ENCODE assay signal across 9 cellular contexts in genomic region chr2:156319811-156320490, GRCh38. TPM values are rescaled to one million over a fixed set of nuclear protein-coding genes. Genes with fewer than 3 reads are reported as not detected.
DNase-seq lines count a peak whose midpoint lies in the region; ATAC-seq and TF ChIP-seq lines count a peak whose summit lies in the region.
"Had no signal": no experiment of that assay in that cellular context is flagged by ENCODE, and none has a peak within 500 bp of the region (broad histone marks: within the 10 kb centered on the region; RNA-seq: fewer than 3 reads in every experiment).

No MANE protein-coding gene starts in this region.

- no peak overlapping the region for H3K4me3 ChIP-seq in CD4-positive, alpha-beta memory T cell (ENCODE audit: low read length in 2 of 2)
- peak overlapping the region; percentile 58 for H3K4me3 ChIP-seq in parathyroid adenoma (ENCODE audit: low read depth, low read length)

- H3K36me3 ChIP-seq in CD4-positive, alpha-beta memory T cell (ENCODE audit: insufficient read depth, low read length), result no peaks in the 10 kb centered on the region
- H3K36me3 ChIP-seq in parathyroid adenoma (ENCODE audit: control insufficient read depth, insufficient read depth, low read length), result no peaks in the 10 kb centered on the region
- H3K36me3 ChIP-seq: neutrophil had no signal

- H3K27ac ChIP-seq in CD4-positive, alpha-beta memory T cell (ENCODE audit: low read depth, low read length), result no peak overlapping the region
- no peak overlapping the region for H3K27ac ChIP-seq in parathyroid adenoma
- H3K27ac ChIP-seq: neutrophil had no signal

- peak overlapping the region; percentile 47 for H2AFZ ChIP-seq in parathyroid adenoma

- peaks cover 47 to 62% of the 10 kb centered on the region in 2 donors for H3K27me3 Mint-ChIP-seq in CD4-positive, alpha-beta memory T cell
- peaks cover 65% of the 10 kb centered on the region for H3K27me3 Mint-ChIP-seq in activated B cell treated with CpG ODN at 0.5 μM for 24 hours

- peaks cover 0 to 4% of the 10 kb centered on the region in 2 donors for H3K36me3 Mint-ChIP-seq in CD4-positive, alpha-beta memory T cell
- H3K36me3 Mint-ChIP-seq in activated B cell treated with CpG ODN at 0.5 μM for 24 hours (ENCODE audit: low read depth), result peaks cover 5% of the 10 kb centered on the region

- peak overlapping the region in 7 of 8 donors; percentile 27 to 84 (median 70) for H3K4me3 Mint-ChIP-seq in CD4-positive, alpha-beta memory T cell
- peak overlapping the region; percentile 50 for H3K4me3 Mint-ChIP-seq in activated B cell treated with CpG ODN at 0.5 μM for 24 hours

- H3K4me1 ChIP-seq in CD4-positive, alpha-beta memory T cell (ENCODE audit: insufficient read depth, low read length), result peaks cover 36% of the 10 kb centered on the region
- no peaks in the 10 kb centered on the region for H3K4me1 ChIP-seq in parathyroid adenoma

- H3K79me2 ChIP-seq in parathyroid adenoma, result no peaks in the 10 kb centered on the region

- peak overlapping the region in 2 of 7 donors; percentile 1 to 86 for H3K27ac Mint-ChIP-seq in CD4-positive, alpha-beta memory T cell
- H3K27ac Mint-ChIP-seq in activated B cell treated with CpG ODN at 0.5 μM for 24 hours, result peak overlapping the region; percentile 13

- H3K9me3 Mint-ChIP-seq in CD4-positive, alpha-beta memory T cell, result peaks cover 0 to 7% (median 0%) of the 10 kb centered on the region in 8 donors
- H3K9me3 Mint-ChIP-seq in activated B cell treated with CpG ODN at 0.5 μM for 24 hours, result no peaks in the 10 kb centered on the region

- peaks cover 36% of the 10 kb centered on the region for H3K27me3 ChIP-seq in CD4-positive, alpha-beta memory T cell (ENCODE audit: insufficient read depth, low read length)
- H3K27me3 ChIP-seq in parathyroid adenoma (ENCODE audit: control insufficient read depth, insufficient read depth, low read length), result no peaks in the 10 kb centered on the region

- no peak for TF ChIP-seq CTCF in activated B cell treated with CpG ODN at 0.5 μM for 24 hours (IDR thresholded peaks at IDR 0.05)
- TF ChIP-seq CTCF in parathyroid adenoma (IDR thresholded peaks at IDR 0.05), result no peak

- intact Hi-C loops in CD4-positive, alpha-beta memory T cell (cut with micrococcal nuclease), result no loop called here
- intact Hi-C loops in activated B cell treated with CpG ODN at 0.5 μM for 24 hours (cut with micrococcal nuclease), result no loop called here
- intact Hi-C loops in cardiac septum (cut with DNase I), result no loop called here

- DNase-seq in CD4-positive, alpha-beta memory T cell, result peak in 1 of 5 donors; percentile 12
- no peak for DNase-seq in activated B cell treated with CpG ODN at 0.5 μM for 24 hours
- DNase-seq in cardiac septum (ENCODE audit: low spot score), result peak; percentile 81
- DNase-seq in MV-4-11 (lab: John Stamatoyannopoulos, UW), result no peak
- DNase-seq in SKM-1 (lab: John Stamatoyannopoulos, UW; ENCODE audit: unreplicated experiment), result no peak
- no peak for DNase-seq in SKM-1 treated with dmso at 0.1 percent for 144 hours (lab: John Stamatoyannopoulos, UW; ENCODE audit: unreplicated experiment)
- no peak for DNase-seq in activated CD4-positive, CD25-positive, alpha-beta regulatory T cell treated with anti-CD3 and anti-CD28 coated beads, Interleukin-2, amount 50 U/mL, for 72 hours

- CTCF ChIA-PET in CD4-positive, alpha-beta memory T cell (lab: Charles Lee; ENCODE audit: partially characterized antibody), result interaction anchor here (1.8 kb wide), 1 partner anchor 270 kb away, joined by 6 read pairs; no protein-coding TSS in a partner anchor
- CTCF ChIA-PET in activated B cell treated with CpG ODN at 0.5 μM for 24 hours (lab: Charles Lee), result no interaction called here

- H3K4me2 ChIP-seq in parathyroid adenoma (ENCODE audit: low read length), result peak overlapping the region; percentile 90

- peaks cover 21 to 50% (median 31%) of the 10 kb centered on the region in 4 donors for H3K4me1 Mint-ChIP-seq in CD4-positive, alpha-beta memory T cell
- peaks cover 38% of the 10 kb centered on the region for H3K4me1 Mint-ChIP-seq in activated B cell treated with CpG ODN at 0.5 μM for 24 hours

- no peaks in the 10 kb centered on the region for H3K9me3 ChIP-seq in CD4-positive, alpha-beta memory T cell (ENCODE audit: control insufficient read depth in 1 of 2, low read length in 2 of 2)
- no peaks in the 10 kb centered on the region for H3K9me3 ChIP-seq in parathyroid adenoma (ENCODE audit: control insufficient read depth, low read length)
- H3K9me3 ChIP-seq: neutrophil had no signal

- POLR2A ChIA-PET in CD4-positive, alpha-beta memory T cell (lab: Charles Lee; ENCODE audit: partially characterized antibody), result interaction anchor here (1.1 to 1.7 kb wide), 3 partner anchors 14 to 80 kb away, joined by 3 to 7 read pairs (median 6); no protein-coding TSS in a partner anchor
- POLR2A ChIA-PET in activated B cell treated with CpG ODN at 0.5 μM for 24 hours (lab: Charles Lee), result interaction anchor here (0.7 kb wide), 2 partner anchors 14 to 48 kb away, joined by 3 read pairs; no protein-coding TSS in a partner anchor

- no peak for ATAC-seq in activated B cell treated with CpG ODN at 0.5 μM for 24 hours (ENCODE audit: low read depth)

- H3K9ac ChIP-seq in parathyroid adenoma, result no peak overlapping the region

RNA-seq across cellular contexts. Expression of gene NR4A2, which starts 12.6 kb away (rescaled TPM):
- 1 to 10 TPM; 2.1 TPM for total RNA-seq in CD4-positive, alpha-beta memory T cell
- polyA plus RNA-seq in CD4-positive, alpha-beta memory T cell, result 10 to 100 TPM in 1 of 2 donors, 1 to 10 TPM in 1; 9.4 to 18.3 TPM
- total RNA-seq in activated B cell treated with CpG ODN at 0.5 μM for 24 hours, result 6.7 and 7.5 TPM in 2 replicates
- total RNA-seq in cardiac septum, result 1.1 TPM
